ENCODE assay signal across 1 cellular context in genomic region chr9:72857632-72858011, GRCh38.
TF ChIP-seq lines count a peak whose summit lies in the region.

No MANE protein-coding gene starts in this region.

TF ChIP-seq in H1, 55 proteins besides CTCF, POLR2A, EP300 and RAD21:
- no peak for TF ChIP-seq CREB1 (IDR thresholded peaks at IDR 0.05)
- TF ChIP-seq CHD2 (IDR thresholded peaks at IDR 0.05; ENCODE audit: low read length): no peak
- no peak for TF ChIP-seq RFX5 (IDR thresholded peaks at IDR 0.05; ENCODE audit: borderline replicate concordance, low read depth, low read length)
- no peak for TF ChIP-seq ZNF274 (IDR thresholded peaks at IDR 0.05; ENCODE audit: borderline replicate concordance, extremely low read depth, low read length)
- no peak for TF ChIP-seq SP1 (IDR thresholded peaks at IDR 0.05; ENCODE audit: low read depth, low read length)
- no peak for TF ChIP-seq EGR1 (IDR thresholded peaks at IDR 0.05; ENCODE audit: borderline replicate concordance, low read depth, low read length)
- TF ChIP-seq CBX5 (IDR thresholded peaks at IDR 0.05; ENCODE audit: low read depth, low read length): no peak
- TF ChIP-seq RNF2 (IDR thresholded peaks at IDR 0.05; ENCODE audit: borderline replicate concordance, low read depth, low read length, missing control alignments, poor library complexity, severe bottlenecking): no peak
- TF ChIP-seq SUZ12 (IDR thresholded peaks at IDR 0.05; ENCODE audit: low read length): no peak
